17 cellular contexts compared by ENCODE assay signal in genomic region chr2:24521162-24521857, GRCh38. TPM values are rescaled to one million over a fixed set of nuclear protein-coding genes. Genes with fewer than 3 reads are reported as not detected.
DNase-seq lines count a peak whose midpoint lies in the region; ATAC-seq and TF ChIP-seq lines count a peak whose summit lies in the region.
"Had no signal": no experiment of that assay in that cellular context is flagged by ENCODE, and none has a peak within 500 bp of the region (broad histone marks: within the 10 kb centered on the region; RNA-seq: fewer than 3 reads in every experiment).

No MANE protein-coding gene starts in this region.

- peaks cover 0 to 3% (median 0%) of the 10 kb centered on the region in 7 donors for H3K9me3 Mint-ChIP-seq in CD4-positive, CD25-positive, alpha-beta regulatory T cell
- peaks cover 4% of the 10 kb centered on the region for H3K9me3 Mint-ChIP-seq in CD8-positive, alpha-beta T cell
- H3K9me3 Mint-ChIP-seq in activated T-helper 1 cell treated with anti-CD3 and anti-CD28 coated beads, Interleukin-12 subunit alpha, Interleukin-12 subunit beta, Interleukin-2, Interleukin-4 antibody, amounts not matched to agents 30 ng/mL and 10 ng/mL and 1 ng/mL, durations not matched to agents 14 hours and 24 hours and 36 hours, result peaks cover 7% of the 10 kb centered on the region
- no peaks in the 10 kb centered on the region for H3K9me3 Mint-ChIP-seq in immature natural killer cell

- peaks cover 13% of the 10 kb centered on the region for H3K4me1 ChIP-seq in CD4-positive, CD25-positive, alpha-beta regulatory T cell (ENCODE audit: control insufficient read depth, insufficient read depth, low read length, poor library complexity, severe bottlenecking)
- peaks cover 13% of the 10 kb centered on the region for H3K4me1 ChIP-seq in CD8-positive, alpha-beta T cell (ENCODE audit: insufficient read depth, low read length)
- H3K4me1 ChIP-seq in breast epithelium, result no peaks in the 10 kb centered on the region
- H3K4me1 ChIP-seq: uterus had no signal

- intact Hi-C loops in CD8-positive, alpha-beta T cell (cut with DNase I, micrococcal nuclease), result no loop called here
- intact Hi-C loops in activated T-helper 1 cell treated with anti-CD3 and anti-CD28 coated beads, Interleukin-12 subunit alpha, Interleukin-12 subunit beta, Interleukin-2, Interleukin-4 antibody, amounts not matched to agents 30 ng/mL and 10 ng/mL and 1 ng/mL, durations not matched to agents 14 hours and 24 hours and 36 hours (cut with micrococcal nuclease), result loop anchor here (1.0 to 5.0 kb wide), 3 partner anchors 17 to 181 kb away; no protein-coding TSS in a partner anchor
- intact Hi-C loops in breast epithelium (cut with DNase I; ENCODE audit: low total_unique reads), result no loop called here

- CTCF ChIA-PET in CD8-positive, alpha-beta T cell (lab: Charles Lee), result no interaction called here

- no peak for TF ChIP-seq POLR2A in breast epithelium (IDR thresholded peaks at IDR 0.05)

- H3K9me3 ChIP-seq in CD4-positive, CD25-positive, alpha-beta regulatory T cell (ENCODE audit: control insufficient read depth in 2 of 2, low read length in 2 of 2), result no peaks in the 10 kb centered on the region
- H3K9me3 ChIP-seq in CD8-positive, alpha-beta T cell (ENCODE audit: low read length), result no peaks in the 10 kb centered on the region
- H3K9me3 ChIP-seq in breast epithelium, result no peaks in the 10 kb centered on the region
- H3K9me3 ChIP-seq: testis, uterus had no signal

- H3K27me3 Mint-ChIP-seq in CD4-positive, CD25-positive, alpha-beta regulatory T cell, result no peaks in the 10 kb centered on the region
- no peaks in the 10 kb centered on the region for H3K27me3 Mint-ChIP-seq in CD8-positive, alpha-beta T cell (ENCODE audit: low read depth)
- no peaks in the 10 kb centered on the region for H3K27me3 Mint-ChIP-seq in activated T-helper 1 cell treated with anti-CD3 and anti-CD28 coated beads, Interleukin-12 subunit alpha, Interleukin-12 subunit beta, Interleukin-2, Interleukin-4 antibody, amounts not matched to agents 30 ng/mL and 10 ng/mL and 1 ng/mL, durations not matched to agents 14 hours and 24 hours and 36 hours (ENCODE audit: insufficient read depth)
- peaks cover 0 to 2% (median 0%) of the 10 kb centered on the region in 3 donors for H3K27me3 Mint-ChIP-seq in immature natural killer cell (ENCODE audit: low read depth in 3 of 3)
- H3K27me3 Mint-ChIP-seq: brain had no signal

- peak in 1 of 3 donors; percentile 43 for DNase-seq in CD4-positive, CD25-positive, alpha-beta regulatory T cell
- no peak for DNase-seq in CD8-positive, alpha-beta T cell
- DNase-seq in activated T-helper 1 cell treated with anti-CD3 and anti-CD28 coated beads, Interleukin-12 subunit alpha, Interleukin-12 subunit beta, Interleukin-2, Interleukin-4 antibody, amounts not matched to agents 30 ng/mL and 10 ng/mL and 1 ng/mL, durations not matched to agents 14 hours and 24 hours and 36 hours (ENCODE audit: low spot score), result no peak
- no peak for DNase-seq in immature natural killer cell
- DNase-seq in breast epithelium (ENCODE audit: low spot score in 2 of 2), result no peak
- no peak for DNase-seq in NAMALWA (ENCODE audit: low spot score)
- DNase-seq: activated CD4-positive, CD25-positive, alpha-beta regulatory T cell; activated CD8-positive, alpha-beta memory T cell treated with anti-CD3 and anti-CD28 coated beads, Interleukin-2, amount 50 U/mL, for 4 hours; DMS153; GDM1; NCI-H1417 treated with DMSO at 0.1 percent for 48 hours; NCI-H526 treated with DMSO at 0.1 percent for 48 hours; T1000; testis; uterus had no signal

- H3K27me3 ChIP-seq in CD4-positive, CD25-positive, alpha-beta regulatory T cell (ENCODE audit: control insufficient read depth, insufficient read depth, low read length), result no peaks in the 10 kb centered on the region
- no peaks in the 10 kb centered on the region for H3K27me3 ChIP-seq in CD8-positive, alpha-beta T cell (ENCODE audit: insufficient read depth, low read length)
- no peaks in the 10 kb centered on the region for H3K27me3 ChIP-seq in breast epithelium
- H3K27me3 ChIP-seq: testis, uterus had no signal

- peak overlapping the region; percentile 39 for H3K4me3 ChIP-seq in CD4-positive, CD25-positive, alpha-beta regulatory T cell (ENCODE audit: low read depth, low read length)
- no peak overlapping the region for H3K4me3 ChIP-seq in CD8-positive, alpha-beta T cell (ENCODE audit: low read depth, low read length)
- H3K4me3 ChIP-seq in breast epithelium, result no peak overlapping the region
- H3K4me3 ChIP-seq: testis, uterus had no signal

- H3K27ac ChIP-seq in CD4-positive, CD25-positive, alpha-beta regulatory T cell (ENCODE audit: insufficient read depth, low read length, poor library complexity, severe bottlenecking), result no peak overlapping the region
- no peak overlapping the region for H3K27ac ChIP-seq in CD8-positive, alpha-beta T cell (ENCODE audit: low read depth, low read length)
- H3K27ac ChIP-seq in breast epithelium, result no peak overlapping the region
- H3K27ac ChIP-seq: testis, uterus had no signal

- H3K4me3 Mint-ChIP-seq in CD4-positive, CD25-positive, alpha-beta regulatory T cell, result peak overlapping the region in 3 of 4 donors; percentile 9 to 32 (median 18)
- no peak overlapping the region for H3K4me3 Mint-ChIP-seq in CD8-positive, alpha-beta T cell
- peak overlapping the region; percentile 48 for H3K4me3 Mint-ChIP-seq in activated T-helper 1 cell treated with anti-CD3 and anti-CD28 coated beads, Interleukin-12 subunit alpha, Interleukin-12 subunit beta, Interleukin-2, Interleukin-4 antibody, amounts not matched to agents 30 ng/mL and 10 ng/mL and 1 ng/mL, durations not matched to agents 14 hours and 24 hours and 36 hours
- H3K4me3 Mint-ChIP-seq in immature natural killer cell, result peak overlapping the region; percentile 23 to 78 (median 73)
- H3K4me3 Mint-ChIP-seq: brain had no signal

- POLR2A ChIA-PET in CD8-positive, alpha-beta T cell (lab: Charles Lee), result no interaction called here

- no peak for ATAC-seq in CD4-positive, CD25-positive, alpha-beta regulatory T cell (ENCODE audit: low read depth in 2 of 2)
- no peak for ATAC-seq in CD8-positive, alpha-beta T cell
- ATAC-seq in GM21381 (IDR thresholded peaks at IDR 0.05; ENCODE audit: unreplicated experiment), result no peak

- peaks cover 41 to 60% (median 55%) of the 10 kb centered on the region in 4 donors for H3K4me1 Mint-ChIP-seq in CD4-positive, CD25-positive, alpha-beta regulatory T cell
- H3K4me1 Mint-ChIP-seq in CD8-positive, alpha-beta T cell (ENCODE audit: low read depth), result peaks cover 58% of the 10 kb centered on the region
- peaks cover 32% of the 10 kb centered on the region for H3K4me1 Mint-ChIP-seq in activated T-helper 1 cell treated with anti-CD3 and anti-CD28 coated beads, Interleukin-12 subunit alpha, Interleukin-12 subunit beta, Interleukin-2, Interleukin-4 antibody, amounts not matched to agents 30 ng/mL and 10 ng/mL and 1 ng/mL, durations not matched to agents 14 hours and 24 hours and 36 hours (ENCODE audit: low read depth)
- peaks cover 70 to 78% of the 10 kb centered on the region in 2 donors for H3K4me1 Mint-ChIP-seq in immature natural killer cell

- peak overlapping the region in 2 of 3 donors; percentile 2 to 77 for H3K27ac Mint-ChIP-seq in CD4-positive, CD25-positive, alpha-beta regulatory T cell
- H3K27ac Mint-ChIP-seq in CD8-positive, alpha-beta T cell, result peak overlapping the region; percentile 0
- H3K27ac Mint-ChIP-seq in activated T-helper 1 cell treated with anti-CD3 and anti-CD28 coated beads, Interleukin-12 subunit alpha, Interleukin-12 subunit beta, Interleukin-2, Interleukin-4 antibody, amounts not matched to agents 30 ng/mL and 10 ng/mL and 1 ng/mL, durations not matched to agents 14 hours and 24 hours and 36 hours, result peak overlapping the region; percentile 71
- H3K27ac Mint-ChIP-seq in immature natural killer cell, result peak overlapping the region; percentile 30 to 85 (median 76)
- H3K27ac Mint-ChIP-seq: brain had no signal

- peaks cover 10% of the 10 kb centered on the region for H3K36me3 Mint-ChIP-seq in CD4-positive, CD25-positive, alpha-beta regulatory T cell
- H3K36me3 Mint-ChIP-seq in CD8-positive, alpha-beta T cell, result peaks cover 3% of the 10 kb centered on the region
- peaks cover 6% of the 10 kb centered on the region for H3K36me3 Mint-ChIP-seq in activated T-helper 1 cell treated with anti-CD3 and anti-CD28 coated beads, Interleukin-12 subunit alpha, Interleukin-12 subunit beta, Interleukin-2, Interleukin-4 antibody, amounts not matched to agents 30 ng/mL and 10 ng/mL and 1 ng/mL, durations not matched to agents 14 hours and 24 hours and 36 hours (ENCODE audit: low read depth)
- no peaks in the 10 kb centered on the region for H3K36me3 Mint-ChIP-seq in immature natural killer cell

- peaks cover 3% of the 10 kb centered on the region for H3K36me3 ChIP-seq in CD4-positive, CD25-positive, alpha-beta regulatory T cell (ENCODE audit: control insufficient read depth, insufficient read depth, low read length)
- no peaks in the 10 kb centered on the region for H3K36me3 ChIP-seq in CD8-positive, alpha-beta T cell (ENCODE audit: insufficient read depth, low read length)
- no peaks in the 10 kb centered on the region for H3K36me3 ChIP-seq in breast epithelium
- H3K36me3 ChIP-seq: uterus had no signal

- TF ChIP-seq CTCF in CD8-positive, alpha-beta T cell (IDR thresholded peaks at IDR 0.05), result no peak
- TF ChIP-seq CTCF in breast epithelium (IDR thresholded peaks at IDR 0.05), result no peak

RNA-seq across cellular contexts. Expression of gene NCOA1, which starts 30.3 kb away (rescaled TPM):
- 53.6 TPM for total RNA-seq in CD4-positive, CD25-positive, alpha-beta regulatory T cell
- 10 to 100 TPM in 3 of 4 donors, 1 to 10 TPM in 1; 9.0 to 20.9 (median 12.7) TPM for polyA plus RNA-seq in CD4-positive, CD25-positive, alpha-beta regulatory T cell
- 10 to 100 TPM; 32.6 to 33.5 TPM for total RNA-seq in CD8-positive, alpha-beta T cell
- total RNA-seq in activated T-helper 1 cell treated with anti-CD3 and anti-CD28 coated beads, Interleukin-12 subunit alpha, Interleukin-12 subunit beta, Interleukin-2, Interleukin-4 antibody, amounts not matched to agents 30 ng/mL and 10 ng/mL and 1 ng/mL, durations not matched to agents 14 hours and 24 hours and 36 hours, result 28.7 and 30.0 TPM in 2 replicates
- polyA plus RNA-seq in immature natural killer cell, result 10 to 100 TPM; 21.2 to 35.0 (median 25.6) TPM
- 10 to 100 TPM; 66.4 to 83.4 (median 69.2) TPM for total RNA-seq in breast epithelium

Comparison
In these comparisons a context has a peak if more than half of its experiments do, and no peak if none do; other contexts are left out.
1. H3K27ac Mint-ChIP-seq: peak in every context shown above with its lines; median percentile 76 in immature natural killer cell; 71 in activated T-helper 1 cell treated with anti-CD3 and anti-CD28 coated beads, Interleukin-12 subunit alpha, Interleukin-12 subunit beta, Interleukin-2, Interleukin-4 antibody, amounts not matched to agents 30 ng/mL and 10 ng/mL and 1 ng/mL, durations not matched to agents 14 hours and 24 hours and 36 hours; 40 in CD4-positive, CD25-positive, alpha-beta regulatory T cell; 0 in CD8-positive, alpha-beta T cell.